In genomic region chr17:79020631-79021301, GRCh38 we compare ENCODE assay signal across 17 cellular contexts. TPM values are rescaled to one million over a fixed set of nuclear protein-coding genes. Genes with fewer than 3 reads are reported as not detected.
DNase-seq lines count a peak whose midpoint lies in the region; ATAC-seq and TF ChIP-seq lines count a peak whose summit lies in the region.
"Had no signal": no experiment of that assay in that cellular context is flagged by ENCODE, and none has a peak within 500 bp of the region (broad histone marks: within the 10 kb centered on the region; RNA-seq: fewer than 3 reads in every experiment).

No MANE protein-coding gene starts in this region.

- no peak overlapping the region for H2AK5ac ChIP-seq in mesenchymal stem cell (ENCODE audit: low read length, severe bottlenecking)

- no peak for TF ChIP-seq CTCF in Peyer's patch (IDR thresholded peaks at IDR 0.05)
- TF ChIP-seq CTCF in esophagus muscularis mucosa (IDR thresholded peaks at IDR 0.05) = no peak
- no peak for TF ChIP-seq CTCF in tibial artery (IDR thresholded peaks at IDR 0.05)

- ATAC-seq in GM18861 (IDR thresholded peaks at IDR 0.05; ENCODE audit: unreplicated experiment) (no peak), GM21526 (IDR thresholded peaks at IDR 0.05; ENCODE audit: low FRiP score, unreplicated experiment) (no peak)
- ATAC-seq: activated CD8-positive, alpha-beta T cell treated with anti-CD3 and anti-CD28 coated beads, Interleukin-2, amount 10 ng/mL, durations not matched to agents 7 days and 5 days had no signal

- no peak overlapping the region for H3K23ac ChIP-seq in mesenchymal stem cell (ENCODE audit: low read length in 2 of 2)

- H3K9me3 ChIP-seq in Peyer's patch (no peaks in the 10 kb centered on the region), esophagus muscularis mucosa (no peaks in the 10 kb centered on the region), mesenchymal stem cell (ENCODE audit: control insufficient read depth, low read length) (no peaks in the 10 kb centered on the region), tibial artery (no peaks in the 10 kb centered on the region)
- H3K9me3 ChIP-seq: ovary, SJSA1 had no signal

- H4K91ac ChIP-seq in mesenchymal stem cell (ENCODE audit: low read length) = no peak overlapping the region

- no peak overlapping the region for H3K4me2 ChIP-seq in mesenchymal stem cell (ENCODE audit: low read length, poor library complexity, severe bottlenecking)

- no peak overlapping the region for H3K14ac ChIP-seq in mesenchymal stem cell (ENCODE audit: low read length in 2 of 2)

- no peak overlapping the region for H3K27ac Mint-ChIP-seq in activated T-helper 1 cell treated with anti-CD3 and anti-CD28 coated beads, Interleukin-12 subunit alpha, Interleukin-12 subunit beta, Interleukin-2, Interleukin-4 antibody, amounts not matched to agents 30 ng/mL and 10 ng/mL and 1 ng/mL, durations not matched to agents 14 hours and 24 hours and 36 hours
- H3K27ac Mint-ChIP-seq: activated CD8-positive, alpha-beta T cell treated with anti-CD3 and anti-CD28 coated beads, Interleukin-2, amount 10 ng/mL, durations not matched to agents 7 days and 5 days; CD4-positive, CD25-positive, alpha-beta regulatory T cell; mesothelial cell of epicardium had no signal

- no peaks in the 10 kb centered on the region for H3K9me3 Mint-ChIP-seq in activated T-helper 1 cell treated with anti-CD3 and anti-CD28 coated beads, Interleukin-12 subunit alpha, Interleukin-12 subunit beta, Interleukin-2, Interleukin-4 antibody, amounts not matched to agents 30 ng/mL and 10 ng/mL and 1 ng/mL, durations not matched to agents 14 hours and 24 hours and 36 hours

- H3K27me3 ChIP-seq in Peyer's patch (no peaks in the 10 kb centered on the region), esophagus muscularis mucosa (peaks cover 0 to 6% (median 0%) of the 10 kb centered on the region in 4 donors), mesenchymal stem cell (ENCODE audit: control insufficient read depth in 1 of 2, insufficient read depth in 1 of 2, low read length in 2 of 2) (peaks cover 0 to 58% of the 10 kb centered on the region in 2 experiments), tibial artery (no peaks in the 10 kb centered on the region)
- H3K27me3 ChIP-seq: ovary had no signal

- no peaks in the 10 kb centered on the region for H3K79me1 ChIP-seq in mesenchymal stem cell (replicated peaks; ENCODE audit: low read length, poor library complexity, severe bottlenecking)

- no peak overlapping the region for H2BK12ac ChIP-seq in mesenchymal stem cell (ENCODE audit: low read length in 2 of 2)

- no peak overlapping the region for H3K4me3 Mint-ChIP-seq in activated T-helper 1 cell treated with anti-CD3 and anti-CD28 coated beads, Interleukin-12 subunit alpha, Interleukin-12 subunit beta, Interleukin-2, Interleukin-4 antibody, amounts not matched to agents 30 ng/mL and 10 ng/mL and 1 ng/mL, durations not matched to agents 14 hours and 24 hours and 36 hours
- H3K4me3 Mint-ChIP-seq: activated CD8-positive, alpha-beta T cell treated with anti-CD3 and anti-CD28 coated beads, Interleukin-2, amount 10 ng/mL, durations not matched to agents 7 days and 5 days; mesothelial cell of epicardium had no signal

- H3K4me1 Mint-ChIP-seq in activated T-helper 1 cell treated with anti-CD3 and anti-CD28 coated beads, Interleukin-12 subunit alpha, Interleukin-12 subunit beta, Interleukin-2, Interleukin-4 antibody, amounts not matched to agents 30 ng/mL and 10 ng/mL and 1 ng/mL, durations not matched to agents 14 hours and 24 hours and 36 hours (ENCODE audit: low read depth) = peaks cover 4% of the 10 kb centered on the region

- H3K36me3 Mint-ChIP-seq in activated T-helper 1 cell treated with anti-CD3 and anti-CD28 coated beads, Interleukin-12 subunit alpha, Interleukin-12 subunit beta, Interleukin-2, Interleukin-4 antibody, amounts not matched to agents 30 ng/mL and 10 ng/mL and 1 ng/mL, durations not matched to agents 14 hours and 24 hours and 36 hours (ENCODE audit: low read depth) = peaks cover 2% of the 10 kb centered on the region
- H3K36me3 Mint-ChIP-seq: CD4-positive, CD25-positive, alpha-beta regulatory T cell; mesothelial cell of epicardium had no signal

- no peak for TF ChIP-seq EP300 in esophagus muscularis mucosa (IDR thresholded peaks at IDR 0.05)

- peaks cover 51% of the 10 kb centered on the region for H3K27me3 Mint-ChIP-seq in activated T-helper 1 cell treated with anti-CD3 and anti-CD28 coated beads, Interleukin-12 subunit alpha, Interleukin-12 subunit beta, Interleukin-2, Interleukin-4 antibody, amounts not matched to agents 30 ng/mL and 10 ng/mL and 1 ng/mL, durations not matched to agents 14 hours and 24 hours and 36 hours (ENCODE audit: insufficient read depth)

- H3K4me3 ChIP-seq in Peyer's patch = no peak overlapping the region
- peak overlapping the region in 1 of 4 donors; percentile 26 for H3K4me3 ChIP-seq in esophagus muscularis mucosa
- no peak overlapping the region for H3K4me3 ChIP-seq in mesenchymal stem cell (ENCODE audit: insufficient read depth in 1 of 2, low read depth in 1 of 2, low read length in 2 of 2)
- H3K4me3 ChIP-seq in tibial artery = no peak overlapping the region
- H3K4me3 ChIP-seq: ovary, SJSA1 had no signal

- H3K36me3 ChIP-seq in Peyer's patch = no peaks in the 10 kb centered on the region
- no peaks in the 10 kb centered on the region for H3K36me3 ChIP-seq in esophagus muscularis mucosa
- H3K36me3 ChIP-seq in mesenchymal stem cell (ENCODE audit: control insufficient read depth in 1 of 2, insufficient read depth in 2 of 2, low read depth in 1 of 2, low read length in 2 of 2) = no peaks in the 10 kb centered on the region
- H3K36me3 ChIP-seq in tibial artery = no peaks in the 10 kb centered on the region
- H3K36me3 ChIP-seq: ovary, SJSA1 had no signal

- no peak overlapping the region for H3K4ac ChIP-seq in mesenchymal stem cell (ENCODE audit: low read depth in 1 of 2, low read length in 2 of 2)

- WGBS in esophagus muscularis mucosa = 71% methylated on average over 2 of the region's 2 CpGs
- 95% methylated on average over 2 of the region's 2 CpGs for WGBS in mesenchymal stem cell

- TF ChIP-seq POLR2A in Peyer's patch (IDR thresholded peaks at IDR 0.05) (no peak), esophagus muscularis mucosa (IDR thresholded peaks at IDR 0.05; ENCODE audit: low read depth) (no peak)

- H3K27ac ChIP-seq in Peyer's patch (peak overlapping the region in 3 of 4 donors; percentile 58 to 73 (median 67)), esophagus muscularis mucosa (replicated peaks in 1 of 4) (peak overlapping the region; percentile 71 to 88 (median 78)), mesenchymal stem cell (ENCODE audit: low read length, poor library complexity, severe bottlenecking) (no peak overlapping the region), tibial artery (peak overlapping the region; percentile 96)
- H3K27ac ChIP-seq: epithelial cell of prostate, SJSA1 had no signal

- intact Hi-C loops in esophagus muscularis mucosa (cut with DNase I) (no loop called here), tibial artery (cut with DNase I; ENCODE audit: low total_unique reads) (no loop called here)
- intact Hi-C loops in activated T-helper 1 cell treated with anti-CD3 and anti-CD28 coated beads, Interleukin-12 subunit alpha, Interleukin-12 subunit beta, Interleukin-2, Interleukin-4 antibody, amounts not matched to agents 30 ng/mL and 10 ng/mL and 1 ng/mL, durations not matched to agents 14 hours and 24 hours and 36 hours (cut with micrococcal nuclease) = no loop called here

- peak overlapping the region; percentile 63 for H3K9ac ChIP-seq in mesenchymal stem cell (ENCODE audit: low read length)

- H2AFZ ChIP-seq in mesenchymal stem cell (ENCODE audit: low read depth, low read length) = no peak overlapping the region

- no peak overlapping the region for H2BK5ac ChIP-seq in mesenchymal stem cell (ENCODE audit: low read depth, low read length, poor library complexity, severe bottlenecking)

- H3K4me1 ChIP-seq in Peyer's patch (peaks cover 2 to 41% (median 13%) of the 10 kb centered on the region in 4 donors), esophagus muscularis mucosa (peaks cover 53 to 63% (median 60%) of the 10 kb centered on the region in 4 donors), mesenchymal stem cell (ENCODE audit: control insufficient read depth, insufficient read depth, low read depth, low read length) (peaks cover 24% of the 10 kb centered on the region), tibial artery (peaks cover 7 to 51% (median 44%) of the 10 kb centered on the region in 4 donors)

- DNase-seq in Peyer's patch (peak in 1 of 3 donors; percentile 41), esophagus muscularis mucosa (ENCODE audit: extremely low spot score) (no peak), mesenchymal stem cell (no peak), tibial artery (peak in 1 of 2 donors; percentile 72), iPS-NIHi11 (ENCODE audit: low spot score) (no peak)
- no peak for DNase-seq in activated T-helper 1 cell treated with anti-CD3 and anti-CD28 coated beads, Interleukin-12 subunit alpha, Interleukin-12 subunit beta, Interleukin-2, Interleukin-4 antibody, amounts not matched to agents 30 ng/mL and 10 ng/mL and 1 ng/mL, durations not matched to agents 14 hours and 24 hours and 36 hours (ENCODE audit: low spot score)
- DNase-seq: activated CD8-positive, alpha-beta T cell treated with anti-CD3 and anti-CD28 coated beads, Interleukin-2, amount 10 ng/mL, durations not matched to agents 7 days and 5 days; activated effector memory CD4-positive, alpha-beta T cell treated with Interleukin-2 at 50 U/mL for 16 hours; CD4-positive, CD25-positive, alpha-beta regulatory T cell; NCI-H2081 treated with DMSO at 0.1 percent for 48 hours; NK-92 treated with Interleukin-12 subunit alpha and Interleukin-12 subunit beta, amount 100 ng/mL, for 24 hours had no signal

- H2BK15ac ChIP-seq in mesenchymal stem cell (ENCODE audit: low read depth, poor library complexity, severe bottlenecking) = no peak overlapping the region

- H2BK120ac ChIP-seq in mesenchymal stem cell (ENCODE audit: low read depth, low read length) = no peak overlapping the region

- peak overlapping the region in 1 of 2 experiments; percentile 35 for H3K18ac ChIP-seq in mesenchymal stem cell (ENCODE audit: low read depth in 1 of 2, low read length in 2 of 2)

- H4K8ac ChIP-seq in mesenchymal stem cell (ENCODE audit: low read length) = no peak overlapping the region

RNA-seq across cellular contexts. Expression of gene C1QTNF1, which starts 3.2 kb away (rescaled TPM):
- total RNA-seq in Peyer's patch (10 to 100 TPM in 3 of 4 donors, 1 to 10 TPM in 1; 6.3 to 20.6 (median 14.3) TPM), esophagus muscularis mucosa (100 to 1,000 TPM in 1 of 4 donors, 10 to 100 TPM in 3; 31.1 to 115 (median 70.4) TPM)
- polyA plus RNA-seq in mesenchymal stem cell (2013, experiment 1 of 2) = 11.9 TPM
- polyA plus RNA-seq in mesenchymal stem cell (2013, experiment 2 of 2) = 13.6 TPM
- not detected in 2 replicates for total RNA-seq in activated T-helper 1 cell treated with anti-CD3 and anti-CD28 coated beads, Interleukin-12 subunit alpha, Interleukin-12 subunit beta, Interleukin-2, Interleukin-4 antibody, amounts not matched to agents 30 ng/mL and 10 ng/mL and 1 ng/mL, durations not matched to agents 14 hours and 24 hours and 36 hours
- total RNA-seq: activated CD8-positive, alpha-beta T cell treated with anti-CD3 and anti-CD28 coated beads, Interleukin-2, amount 10 ng/mL, durations not matched to agents 7 days and 5 days; CD4-positive, CD25-positive, alpha-beta regulatory T cell had no signal
- polyA plus RNA-seq: CD4-positive, CD25-positive, alpha-beta regulatory T cell had no signal

RNA-seq across cellular contexts. Expression of gene CANT1, which starts 11.2 kb away (rescaled TPM):
- 100 to 1,000 TPM in 1 of 4 donors, 10 to 100 TPM in 3; 56.9 to 125 (median 80.0) TPM for total RNA-seq in Peyer's patch
- 10 to 100 TPM; 21.2 to 33.7 (median 27.0) TPM for total RNA-seq in esophagus muscularis mucosa
- polyA plus RNA-seq in mesenchymal stem cell (2013, experiment 1 of 2) = 37.8 TPM
- 38.3 TPM for polyA plus RNA-seq in mesenchymal stem cell (2013, experiment 2 of 2)
- total RNA-seq in activated T-helper 1 cell treated with anti-CD3 and anti-CD28 coated beads, Interleukin-12 subunit alpha, Interleukin-12 subunit beta, Interleukin-2, Interleukin-4 antibody, amounts not matched to agents 30 ng/mL and 10 ng/mL and 1 ng/mL, durations not matched to agents 14 hours and 24 hours and 36 hours = 54.7 and 57.3 TPM in 2 replicates

RNA-seq across cellular contexts. Expression of gene LGALS3BP, which starts 41.0 kb away (rescaled TPM):
- total RNA-seq in Peyer's patch (1,000 to 10,000 TPM in 3 of 4 donors, 100 to 1,000 TPM in 1; 202 to 2,181 (median 1,427) TPM), esophagus muscularis mucosa (100 to 1,000 TPM; 106 to 284 (median 197) TPM)
- 349 TPM for polyA plus RNA-seq in mesenchymal stem cell (2013, experiment 1 of 2)
- 351 TPM for polyA plus RNA-seq in mesenchymal stem cell (2013, experiment 2 of 2)
- total RNA-seq in activated T-helper 1 cell treated with anti-CD3 and anti-CD28 coated beads, Interleukin-12 subunit alpha, Interleukin-12 subunit beta, Interleukin-2, Interleukin-4 antibody, amounts not matched to agents 30 ng/mL and 10 ng/mL and 1 ng/mL, durations not matched to agents 14 hours and 24 hours and 36 hours = 75.3 and 78.5 TPM in 2 replicates

RNA-seq across cellular contexts. Expression of gene ENGASE, which starts 53.9 kb away (rescaled TPM):
- total RNA-seq in Peyer's patch (100 to 1,000 TPM in 3 of 4 donors, 10 to 100 TPM in 1; 57.6 to 336 (median 223) TPM), esophagus muscularis mucosa (10 to 100 TPM; 10.4 to 23.7 (median 19.1) TPM)
- polyA plus RNA-seq in mesenchymal stem cell (2013, experiment 1 of 2) = 6.9 TPM
- polyA plus RNA-seq in mesenchymal stem cell (2013, experiment 2 of 2) = 5.8 TPM
- total RNA-seq in activated T-helper 1 cell treated with anti-CD3 and anti-CD28 coated beads, Interleukin-12 subunit alpha, Interleukin-12 subunit beta, Interleukin-2, Interleukin-4 antibody, amounts not matched to agents 30 ng/mL and 10 ng/mL and 1 ng/mL, durations not matched to agents 14 hours and 24 hours and 36 hours = 46.1 and 46.6 TPM in 2 replicates
